Comparison of ENCODE assay signal across 1 cellular context in genomic region chr20:1971893-1972586, GRCh38.
TF ChIP-seq lines count a peak whose summit lies in the region.

No MANE protein-coding gene starts in this region.

TF ChIP-seq in HepG2, 621 proteins besides CTCF, POLR2A, EP300 and RAD21:
- TF ChIP-seq ATF7 (IDR thresholded peaks at IDR 0.05), result peak; percentile 89
- no peak for TF ChIP-seq ATF7 (CRISPR knock-in tag; IDR thresholded peaks at IDR 0.05)
- no peak for TF ChIP-seq BHLHE40 (IDR thresholded peaks at IDR 0.05; ENCODE audit: low read length)
- TF ChIP-seq ZNF713 (CRISPR knock-in tag; IDR thresholded peaks at IDR 0.05), result no peak
- TF ChIP-seq CEBPB (IDR thresholded peaks at IDR 0.05; ENCODE audit: borderline replicate concordance, low read depth, low read length), result peak; percentile 47; the same call in 1 of the 2 replicates
- TF ChIP-seq ZBTB8A (CRISPR knock-in tag; IDR thresholded peaks at IDR 0.05; ENCODE audit: borderline replicate concordance, low read depth), result no peak
- no peak for TF ChIP-seq ZNF773 (CRISPR knock-in tag; IDR thresholded peaks at IDR 0.05; ENCODE audit: borderline replicate concordance)
- TF ChIP-seq ZNF839 (CRISPR knock-in tag; IDR thresholded peaks at IDR 0.05; ENCODE audit: borderline replicate concordance), result no peak
- no peak for TF ChIP-seq JUNB (CRISPR knock-in tag; IDR thresholded peaks at IDR 0.05; ENCODE audit: borderline replicate concordance)
- no peak for TF ChIP-seq CREB3 (CRISPR knock-in tag; IDR thresholded peaks at IDR 0.05)
- no peak for TF ChIP-seq RARG (CRISPR knock-in tag; IDR thresholded peaks at IDR 0.05; ENCODE audit: low read depth)
- peak; percentile 69 for TF ChIP-seq CREB1 (IDR thresholded peaks at IDR 0.05)
- TF ChIP-seq CREB1 (CRISPR knock-in tag; IDR thresholded peaks at IDR 0.05), result no peak
- no peak for TF ChIP-seq ZC3H4 (CRISPR knock-in tag; IDR thresholded peaks at IDR 0.05; ENCODE audit: borderline replicate concordance)
- no peak for TF ChIP-seq MTA1 (CRISPR knock-in tag; IDR thresholded peaks at IDR 0.05; ENCODE audit: borderline replicate concordance)
